ENCODE assay signal across 8 cellular contexts in genomic region chr15:49620658-49621326, GRCh38. TPM values are rescaled to one million over a fixed set of nuclear protein-coding genes. Genes with fewer than 3 reads are reported as not detected.
A peak's percentile ranks its signal among the peaks of the same experiment; 100 is the strongest.
DNase-seq lines count a peak whose midpoint lies in the region; ATAC-seq and TF ChIP-seq lines count a peak whose summit lies in the region.

A gene with protein sequence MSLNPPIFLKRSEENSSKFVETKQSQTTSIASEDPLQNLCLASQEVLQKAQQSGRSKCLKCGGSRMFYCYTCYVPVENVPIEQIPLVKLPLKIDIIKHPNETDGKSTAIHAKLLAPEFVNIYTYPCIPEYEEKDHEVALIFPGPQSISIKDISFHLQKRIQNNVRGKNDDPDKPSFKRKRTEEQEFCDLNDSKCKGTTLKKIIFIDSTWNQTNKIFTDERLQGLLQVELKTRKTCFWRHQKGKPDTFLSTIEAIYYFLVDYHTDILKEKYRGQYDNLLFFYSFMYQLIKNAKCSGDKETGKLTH (plus strand): TSS chr15:49621048. CDS start chr15:49625168, 4,120 bp downstream.
Gene FAM227B (minus strand): TSS chr15:49620818. CDS start chr15:49615171, 5,647 bp downstream.

- TF ChIP-seq CTCF in BJ (IDR thresholded peaks at IDR 0.05; ENCODE audit: insufficient read depth, low read depth, low read length) = no peak
- TF ChIP-seq CTCF in coronary artery (IDR thresholded peaks at IDR 0.05) = no peak

- H3K36me3 ChIP-seq in BJ (ENCODE audit: control insufficient read depth, insufficient read depth, low read length) = peaks cover 4% of the 10 kb centered on the region

- H3K4me3 ChIP-seq in BJ (ENCODE audit: low read depth, low read length) = peak within 1 kb of the TSS; percentile 87
- peak within 1 kb of the TSS; percentile 76 for H3K4me3 ChIP-seq in coronary artery

- POLR2A ChIA-PET in BJ (lab: Charles Lee) = interaction anchor here (0.6 to 1.1 kb wide), 6 partner anchors 235 to 387 kb away, joined by 3 to 4 read pairs (median 3); no protein-coding TSS in a partner anchor

- DNase-seq in BJ (ENCODE audit: low read depth) = peak; percentile 77
- peak; percentile 51 for DNase-seq in GM19240 (ENCODE audit: insufficient read length, low spot score)
- peak; percentile 97 to 99 for DNase-seq in NCI-H524 (lab: John Stamatoyannopoulos, UW)
- DNase-seq in activated CD4-positive, alpha-beta T cell treated with anti-CD3 and anti-CD28 coated beads for 4 hours = peak; percentile 90 to 93
- peak; percentile 99 for DNase-seq in coronary artery (ENCODE audit: low spot score)
- peak; percentile 97 to 98 for DNase-seq in left colon
- DNase-seq in stimulated activated CD4-positive, alpha-beta T cell treated with anti-CD3 and anti-CD28 coated beads, Interleukin-1b, Interleukin-23, amount 100 ng/mL, for 4 hours (ENCODE audit: low read depth in 2 of 2) = peak; percentile 84 to 87

- CTCF ChIA-PET in BJ (lab: Yijun Ruan, JAX) = interaction anchor here (0.6 to 1.3 kb wide), 5 partner anchors 19 to 382 kb away, joined by 3 to 4 read pairs (median 3); no protein-coding TSS in a partner anchor

- H3K27ac ChIP-seq in coronary artery = peak within 1 kb of the TSS; percentile 87 to 90

- ATAC-seq in HG03457 (IDR thresholded peaks at IDR 0.05; ENCODE audit: unreplicated experiment) (peak; percentile 98), left colon (peak; percentile 97)

- intact Hi-C loops in left colon (cut with DNase I, micrococcal nuclease) = loop anchor here in 1 of 2 donors (10.0 kb wide), 1 partner anchor 196 kb away; the partner anchor contains the start of gene FGF7

- H3K27me3 ChIP-seq in BJ (ENCODE audit: control insufficient read depth, insufficient read depth, low read length) = no peaks in the 10 kb centered on the region

RNA-seq across cellular contexts. Expression of the first gene that starts in this region (rescaled TPM):
- 30.6 and 52.7 TPM in 2 replicates for polyA plus RNA-seq in BJ (2011; rRNA removed)
- 12.3 and 12.9 TPM in 2 replicates for polyA minus RNA-seq in BJ (2011; rRNA and poly(A)+ RNA removed)
- 10 to 100 TPM; 17.1 to 17.8 TPM for total RNA-seq in left colon

RNA-seq across cellular contexts. Expression of gene FAM227B, which starts in this region (rescaled TPM):
- 5.0 and 8.4 TPM in 2 replicates for polyA plus RNA-seq in BJ (2011; rRNA removed)
- polyA minus RNA-seq in BJ (2011; rRNA and poly(A)+ RNA removed) = 3.7 and 4.1 TPM in 2 replicates
- total RNA-seq in left colon = 1 to 10 TPM; 1.2 to 3.3 TPM

Comparison
In these comparisons a context has a peak if more than half of its experiments do, and no peak if none do; other contexts are left out.
1. Peak in every context shown above with its lines: DNase-seq, ATAC-seq, H3K4me3 ChIP-seq and H3K27ac ChIP-seq.